1 cellular context compared by ENCODE assay signal in genomic region chr6:16722616-16723015, GRCh38.
TF ChIP-seq lines count a peak whose summit lies in the region.

No MANE protein-coding gene starts in this region.

TF ChIP-seq in HCT116, 20 proteins besides CTCF, POLR2A, EP300 and RAD21 (continued from another document):
- TF ChIP-seq ZBTB33 (IDR thresholded peaks at IDR 0.05; ENCODE audit: extremely low read depth, insufficient replicate concordance, low read length): no peak
- TF ChIP-seq FOSL1 (IDR thresholded peaks at IDR 0.05; ENCODE audit: low read depth): peak; percentile 34
- TF ChIP-seq CEBPB (IDR thresholded peaks at IDR 0.05; ENCODE audit: low read depth): 0 out of 2 replicates have a peak, but pooled peaks have one; percentile 15
- TF ChIP-seq SP1 (IDR thresholded peaks at IDR 0.05; ENCODE audit: low read depth): no peak
- TF ChIP-seq ZFX (IDR thresholded peaks at IDR 0.05): no peak
- no peak for TF ChIP-seq REST (IDR thresholded peaks at IDR 0.05; ENCODE audit: low read depth)
- TF ChIP-seq CBX3 (IDR thresholded peaks at IDR 0.05; ENCODE audit: low read depth): no peak
- no peak for TF ChIP-seq ELF1 (IDR thresholded peaks at IDR 0.05; ENCODE audit: borderline replicate concordance, low read depth)
- TF ChIP-seq TCF7L2 (IDR thresholded peaks at IDR 0.05; ENCODE audit: borderline replicate concordance, extremely low read depth, insufficient read depth, insufficient read length): no peak
- TF ChIP-seq ATF3 (IDR thresholded peaks at IDR 0.05): no peak
- TF ChIP-seq MAX (IDR thresholded peaks at IDR 0.05): no peak
- TF ChIP-seq SRF (IDR thresholded peaks at IDR 0.05; ENCODE audit: low read depth): no peak
- peak; percentile 33; the same call in 1 of the 2 replicates for TF ChIP-seq JUND (IDR thresholded peaks at IDR 0.05)
